Comparison of ENCODE assay signal across 11 cellular contexts in genomic region chr6:142377112-142377848, GRCh38.
DNase-seq lines count a peak whose midpoint lies in the region; ATAC-seq, FAIRE-seq and TF ChIP-seq lines count a peak whose summit lies in the region.
"Had no signal": no experiment of that assay in that cellular context is flagged by ENCODE, and none has a peak within 500 bp of the region (broad histone marks: within the 10 kb centered on the region; RNA-seq: fewer than 3 reads in every experiment).

No MANE protein-coding gene starts in this region.

- no peaks in the 10 kb centered on the region for H3K4me1 Mint-ChIP-seq in natural killer cell
- no peaks in the 10 kb centered on the region for H3K4me1 Mint-ChIP-seq in stimulated activated memory B cell treated with anti-CD40 and anti-IgM and Interleukin-4, amounts not matched to agents 10 μg/mL and 1 μg/mL and 100 μg/mL, for 72 hours

- TF ChIP-seq CTCF in A673 (conservative IDR thresholded peaks at IDR 0.05; ENCODE audit: low read depth, low read length) (no peak), SK-N-SH (IDR thresholded peaks at IDR 0.05) (no peak), kidney (IDR thresholded peaks at IDR 0.05; ENCODE audit: borderline replicate concordance, extremely low read depth, insufficient read depth) (no peak), MM.1S (IDR thresholded peaks at IDR 0.05; ENCODE audit: low read length) (no peak), natural killer cell (IDR thresholded peaks at IDR 0.05) (no peak)

- BruUV-seq in A673 (replicated peaks; lab: Mats Ljungman, UMichigan) = no TSS peak

- WGBS in SK-N-SH (ENCODE audit: low lambda C conversion rate) = 34% methylated on average over 11 of the region's 11 CpGs

- no peak for TF ChIP-seq EP300 in SK-N-SH (IDR thresholded peaks at IDR 0.05; ENCODE audit: borderline replicate concordance in 1 of 2, low read depth in 1 of 2, low read length in 1 of 2)

- CTCF ChIA-PET in A673 (lab: Charles Lee) (no interaction called here), SK-N-SH (lab: Yijun Ruan, JAX) (interaction anchor here (1.2 kb wide), 1 partner anchor 17 kb away, joined by 3 read pairs; no protein-coding TSS in a partner anchor)

- no peaks in the 10 kb centered on the region for H3K36me3 ChIP-seq in A673 (ENCODE audit: insufficient read depth, low read length, poor library complexity, severe bottlenecking)
- peaks cover 8 to 14% of the 10 kb centered on the region in 2 experiments for H3K36me3 ChIP-seq in SK-N-SH (replicated peaks in 1 of 2; ENCODE audit: control insufficient read depth in 1 of 2, insufficient read depth in 2 of 2, low read length in 1 of 2)
- H3K36me3 ChIP-seq in kidney (ENCODE audit: control insufficient read depth in 1 of 2, insufficient read depth in 2 of 2, low read length in 2 of 2) = no peaks in the 10 kb centered on the region
- H3K36me3 ChIP-seq in MM.1S (replicated peaks; ENCODE audit: insufficient read depth, low read length) = no peaks in the 10 kb centered on the region

- no peaks in the 10 kb centered on the region for H3K9me3 Mint-ChIP-seq in natural killer cell
- no peaks in the 10 kb centered on the region for H3K9me3 Mint-ChIP-seq in stimulated activated memory B cell treated with anti-CD40 and anti-IgM and Interleukin-4, amounts not matched to agents 10 μg/mL and 1 μg/mL and 100 μg/mL, for 72 hours

- H3K27ac Mint-ChIP-seq in natural killer cell = no peak overlapping the region
- no peak overlapping the region for H3K27ac Mint-ChIP-seq in stimulated activated memory B cell treated with anti-CD40 and anti-IgM and Interleukin-4, amounts not matched to agents 10 μg/mL and 1 μg/mL and 100 μg/mL, for 72 hours

- ATAC-seq in GM21515 (IDR thresholded peaks at IDR 0.05; ENCODE audit: unreplicated experiment) (no peak), natural killer cell (no peak)
- no peak for ATAC-seq in stimulated activated memory B cell treated with anti-CD40 and anti-IgM and Interleukin-4, amounts not matched to agents 10 μg/mL and 1 μg/mL and 100 μg/mL, for 72 hours

- FAIRE-seq in kidney (lab: Jason Lieb, UNC) = no peak

- H2AFZ ChIP-seq in SK-N-SH (ENCODE audit: low read depth) (peak overlapping the region; percentile 36; the same call in 1 of the 2 replicates), MM.1S (ENCODE audit: low read length) (no peak overlapping the region)
- H2AFZ ChIP-seq: parathyroid adenoma had no signal

- H3K79me2 ChIP-seq in SK-N-SH (ENCODE audit: insufficient read depth) (peaks cover 79% of the 10 kb centered on the region), MM.1S (ENCODE audit: low read length) (no peaks in the 10 kb centered on the region)
- H3K79me2 ChIP-seq: parathyroid adenoma had no signal

- H3K27ac ChIP-seq in A673 (ENCODE audit: low read depth, low read length, poor library complexity, severe bottlenecking) = peak overlapping the region; percentile 77
- peak overlapping the region; percentile 93 to 99 for H3K27ac ChIP-seq in SK-N-SH (ENCODE audit: low read depth in 2 of 2, low read length in 1 of 2)
- H3K27ac ChIP-seq in kidney (ENCODE audit: low read depth in 2 of 2, low read length in 2 of 2) = peak overlapping the region in 1 of 2 donors; percentile 16
- H3K27ac ChIP-seq in MM.1S (ENCODE audit: low read length) = no peak overlapping the region
- H3K27ac ChIP-seq: parathyroid adenoma had no signal

- H3K4me3 Mint-ChIP-seq in natural killer cell = no peak overlapping the region
- no peak overlapping the region for H3K4me3 Mint-ChIP-seq in stimulated activated memory B cell treated with anti-CD40 and anti-IgM and Interleukin-4, amounts not matched to agents 10 μg/mL and 1 μg/mL and 100 μg/mL, for 72 hours

- H3K27me3 Mint-ChIP-seq in natural killer cell (ENCODE audit: low read depth in 2 of 2) = peaks cover 5 to 21% of the 10 kb centered on the region in 2 donors
- peaks cover 14% of the 10 kb centered on the region for H3K27me3 Mint-ChIP-seq in stimulated activated memory B cell treated with anti-CD40 and anti-IgM and Interleukin-4, amounts not matched to agents 10 μg/mL and 1 μg/mL and 100 μg/mL, for 72 hours

- peak overlapping the region; percentile 46; the same call in 1 of the 2 replicates for H3K9ac ChIP-seq in SK-N-SH
- H3K9ac ChIP-seq in kidney (ENCODE audit: low read length in 2 of 2) = no peak overlapping the region
- H3K9ac ChIP-seq in MM.1S (ENCODE audit: low read length) = no peak overlapping the region
- H3K9ac ChIP-seq: parathyroid adenoma had no signal

- H3K4me2 ChIP-seq in SK-N-SH = peak overlapping the region; percentile 25; the same call in 1 of the 2 replicates
- no peak overlapping the region for H3K4me2 ChIP-seq in MM.1S (ENCODE audit: low read depth, low read length)

- H3K36me3 Mint-ChIP-seq in natural killer cell = no peaks in the 10 kb centered on the region
- H3K36me3 Mint-ChIP-seq in stimulated activated memory B cell treated with anti-CD40 and anti-IgM and Interleukin-4, amounts not matched to agents 10 μg/mL and 1 μg/mL and 100 μg/mL, for 72 hours = no peaks in the 10 kb centered on the region

- DNase-seq in A673 (ENCODE audit: low spot score) (peak; percentile 65), HT-29 (ENCODE audit: low spot score) (peak; percentile 61), SK-N-SH (no peak), kidney (peak; percentile 47), MM.1S (no peak), natural killer cell (no peak)
- DNase-seq: activated effector memory CD4-positive, alpha-beta T cell treated with anti-CD3 and anti-CD28 coated beads, Interleukin-2, amount 50 U/mL, for 16 hours; DND-41 had no signal

- no peak for TF ChIP-seq RAD21 in SK-N-SH (IDR thresholded peaks at IDR 0.05; ENCODE audit: low read length)

- H3K4me1 ChIP-seq in A673 (ENCODE audit: insufficient read depth, low read length, poor library complexity, severe bottlenecking) (peaks cover 35% of the 10 kb centered on the region), SK-N-SH (ENCODE audit: control insufficient read depth in 1 of 2, insufficient read depth in 2 of 2, low read depth in 1 of 2, low read length in 1 of 2) (peaks cover 0 to 29% of the 10 kb centered on the region in 2 experiments; a peak in 3 of 4 replicates), kidney (ENCODE audit: control insufficient read depth in 1 of 2, insufficient read depth in 1 of 2, low read depth in 1 of 2, low read length in 2 of 2) (peaks cover 2 to 13% of the 10 kb centered on the region in 2 donors), MM.1S (ENCODE audit: low read length) (no peaks in the 10 kb centered on the region)
- H3K4me1 ChIP-seq: parathyroid adenoma had no signal

- POLR2A ChIA-PET in A673 (lab: Charles Lee; ENCODE audit: low non-redundant PET) = no interaction called here
- POLR2A ChIA-PET in SK-N-SH (lab: Yijun Ruan, JAX) = no interaction called here

- H3K4me3 ChIP-seq in A673 (ENCODE audit: low read depth, low read length, poor library complexity, severe bottlenecking) = no peak overlapping the region
- no peak overlapping the region for H3K4me3 ChIP-seq in SK-N-SH (ENCODE audit: low read depth in 2 of 2, low read length in 1 of 2)
- H3K4me3 ChIP-seq in kidney (ENCODE audit: low read length in 2 of 2) = no peak overlapping the region
- H3K4me3 ChIP-seq in MM.1S (ENCODE audit: low read length) = no peak overlapping the region

- H3K27me3 ChIP-seq in A673 (replicated peaks; ENCODE audit: insufficient read depth, low read depth, low read length, poor library complexity) (no peaks in the 10 kb centered on the region), SK-N-SH (ENCODE audit: insufficient read depth) (no peaks in the 10 kb centered on the region), MM.1S (replicated peaks; ENCODE audit: insufficient read depth, low read length) (no peaks in the 10 kb centered on the region)

- intact Hi-C loops in A673 (cut with micrococcal nuclease; ENCODE audit: unreplicated experiment) = no loop called here
- intact Hi-C loops in kidney (cut with DNase I) = no loop called here
- intact Hi-C loops in natural killer cell (cut with micrococcal nuclease) = no loop called here

- H3F3A ChIP-seq in SK-N-SH (replicated peaks; ENCODE audit: insufficient read depth) (peaks cover 76% of the 10 kb centered on the region), MM.1S (ENCODE audit: insufficient read depth, low read length) (no peaks in the 10 kb centered on the region)

- H3K9me3 ChIP-seq in A673 (ENCODE audit: low read depth, low read length, poor library complexity, severe bottlenecking) (no peaks in the 10 kb centered on the region), SK-N-SH (no peaks in the 10 kb centered on the region), kidney (ENCODE audit: control insufficient read depth in 1 of 2, low read length in 2 of 2) (no peaks in the 10 kb centered on the region), MM.1S (replicated peaks; ENCODE audit: insufficient read depth, low read length) (no peaks in the 10 kb centered on the region)

- H4K20me1 ChIP-seq in SK-N-SH (ENCODE audit: insufficient read depth) (no peaks in the 10 kb centered on the region), MM.1S (ENCODE audit: insufficient read depth, low read length) (no peaks in the 10 kb centered on the region)

- H3K9me2 ChIP-seq in SK-N-SH (no peaks in the 10 kb centered on the region), MM.1S (replicated peaks; ENCODE audit: insufficient read depth, low read length) (no peaks in the 10 kb centered on the region)

TF ChIP-seq in SK-N-SH, 30 proteins besides CTCF, POLR2A, EP300 and RAD21:
- TF ChIP-seq RCOR1 (IDR thresholded peaks at IDR 0.05; ENCODE audit: low read length) = no peak
- TF ChIP-seq TAF1 (IDR thresholded peaks at IDR 0.05; ENCODE audit: borderline replicate concordance, low read depth, low read length) = peak; percentile 35; the same call in 1 of the 2 replicates
- TF ChIP-seq JUND (IDR thresholded peaks at IDR 0.05) = 0 out of 2 replicates have a peak, but pooled peaks have one; percentile 0
- TF ChIP-seq USF1 (IDR thresholded peaks at IDR 0.05; ENCODE audit: borderline replicate concordance, low read depth) = no peak
- TF ChIP-seq FOXJ3 (CRISPR knock-in tag; IDR thresholded peaks at IDR 0.05) = no peak
- no peak for TF ChIP-seq FOXM1 (IDR thresholded peaks at IDR 0.05; ENCODE audit: low read depth)
- TF ChIP-seq POLR2AphosphoS5 (IDR thresholded peaks at IDR 0.05; ENCODE audit: low read depth, low read length) = peak; percentile 52; the same call in 1 of the 2 replicates

Comparison
In these comparisons a context has a peak if more than half of its experiments do, and no peak if none do; other contexts are left out.
1. DNase-seq: peak in A673 (single experiment), HT-29 (single experiment) and kidney (single experiment); none in SK-N-SH (single experiment), MM.1S (single experiment) and natural killer cell (single experiment).